In the genomic region with DNA sequence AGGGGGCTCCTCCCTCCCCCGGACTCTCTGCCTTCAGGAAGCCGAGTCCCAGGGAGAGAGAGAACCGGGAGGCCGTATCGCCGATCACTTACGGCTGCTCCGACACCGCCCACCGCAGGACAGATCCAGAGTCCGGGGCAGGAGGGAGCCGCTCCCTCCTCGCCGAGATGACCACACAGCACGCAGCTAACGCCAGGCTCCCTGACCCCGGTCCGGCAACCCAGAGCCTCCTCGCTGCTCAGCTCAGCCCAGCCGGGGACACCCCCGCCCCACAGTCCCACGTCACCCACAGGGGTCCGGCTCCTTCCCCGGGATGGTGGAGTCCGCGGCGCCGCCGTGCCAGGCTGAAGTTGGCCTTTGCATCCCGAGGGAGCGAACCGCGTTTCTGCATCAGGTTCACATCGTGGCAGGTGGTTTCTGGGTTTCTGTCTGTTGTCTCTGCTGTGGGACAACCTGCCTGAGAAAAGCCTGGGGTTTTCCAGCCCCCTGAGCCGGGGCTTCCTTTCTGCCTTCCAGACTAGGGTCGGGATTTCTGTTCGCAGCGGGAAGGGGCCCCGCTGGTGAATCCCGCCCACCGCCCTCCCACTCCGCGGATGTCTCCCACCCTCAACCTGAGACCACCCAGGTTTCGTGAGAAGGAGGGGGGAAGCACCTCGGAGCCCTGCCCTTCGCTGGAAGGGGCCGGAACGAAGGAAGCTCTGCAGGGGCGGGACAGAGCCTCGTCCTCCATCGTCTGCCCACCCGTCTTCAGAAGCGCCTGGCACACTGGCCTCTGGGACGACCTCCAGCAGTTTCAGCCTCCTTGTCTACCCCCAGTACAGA, we compare ENCODE assay signal across 13 cellular contexts.
A peak's percentile ranks its signal among the peaks of the same experiment; 100 is the strongest.
DNase-seq lines count a peak whose midpoint lies in the region; ATAC-seq, FAIRE-seq and TF ChIP-seq lines count a peak whose summit lies in the region.
"Had no signal": no experiment of that assay in that cellular context is flagged by ENCODE, and none has a peak within 500 bp of the region (broad histone marks: within the 10 kb centered on the region; RNA-seq: fewer than 3 reads in every experiment).

No MANE protein-coding gene starts in this region.

- TF ChIP-seq POLR2A in HepG2 (IDR thresholded peaks at IDR 0.05; ENCODE audit: insufficient read depth in 1 of 2, low read depth in 2 of 2, low read length in 2 of 2) = no peak

- H2AFZ ChIP-seq in SK-N-SH (ENCODE audit: low read depth) (no peak overlapping the region), HepG2 (ENCODE audit: low read length) (no peak overlapping the region)

- TF ChIP-seq RAD21 in SK-N-SH (IDR thresholded peaks at IDR 0.05; ENCODE audit: low read length) (no peak), HepG2 (CRISPR knock-in tag; IDR thresholded peaks at IDR 0.05) (no peak)

- no peaks in the 10 kb centered on the region for H3K36me3 Mint-ChIP-seq in stimulated activated memory B cell treated with anti-CD40 and anti-IgM and Interleukin-4, amounts not matched to agents 10 μg/mL and 1 μg/mL and 100 μg/mL, for 72 hours

- H3K4me3 ChIP-seq in SK-N-SH (ENCODE audit: low read depth in 2 of 2, low read length in 1 of 2) = no peak overlapping the region; a peak in 1 of 4 replicates
- H3K4me3 ChIP-seq in HepG2 (replicated peaks in 1 of 3; ENCODE audit: insufficient read depth in 1 of 3, low read depth in 2 of 3, low read length in 3 of 3) = no peak overlapping the region
- H3K4me3 ChIP-seq: MG63, smooth muscle cell had no signal

- H3K9ac ChIP-seq in SK-N-SH (no peak overlapping the region), HepG2 (ENCODE audit: insufficient read depth, low read depth, low read length) (no peak overlapping the region)

- H3K9me2 ChIP-seq in SK-N-SH = no peaks in the 10 kb centered on the region

- peak overlapping the region; percentile 38 for H3K4me3 Mint-ChIP-seq in stimulated activated memory B cell treated with anti-CD40 and anti-IgM and Interleukin-4, amounts not matched to agents 10 μg/mL and 1 μg/mL and 100 μg/mL, for 72 hours

- H3F3A ChIP-seq in SK-N-SH (replicated peaks; ENCODE audit: insufficient read depth) = no peaks in the 10 kb centered on the region

- no peak overlapping the region for H3K27ac Mint-ChIP-seq in stimulated activated memory B cell treated with anti-CD40 and anti-IgM and Interleukin-4, amounts not matched to agents 10 μg/mL and 1 μg/mL and 100 μg/mL, for 72 hours

- ATAC-seq in HepG2 = peak; percentile 35; the same call in 2 of the 3 replicates
- ATAC-seq in stimulated activated memory B cell treated with anti-CD40 and anti-IgM and Interleukin-4, amounts not matched to agents 10 μg/mL and 1 μg/mL and 100 μg/mL, for 72 hours = peak; percentile 31

- TF ChIP-seq CTCF in SK-N-SH (IDR thresholded peaks at IDR 0.05) (no peak), HepG2 (CRISPR knock-in tag; IDR thresholded peaks at IDR 0.05) (no peak)

- H3K9me3 ChIP-seq in SK-N-SH (no peaks in the 10 kb centered on the region), HepG2 (ENCODE audit: low read length) (no peaks in the 10 kb centered on the region)
- H3K9me3 ChIP-seq: MG63 had no signal

- H3K27ac ChIP-seq in SK-N-SH (ENCODE audit: low read depth in 2 of 2, low read length in 1 of 2) = no peak overlapping the region
- no peak overlapping the region for H3K27ac ChIP-seq in HepG2 (ENCODE audit: extremely low read length, insufficient read depth, low read length)
- H3K27ac ChIP-seq: 22Rv1, tibial nerve had no signal

- BruUV-seq in HepG2 (replicated peaks; lab: Mats Ljungman, UMichigan) = no TSS peak

- no peaks in the 10 kb centered on the region for H3K9me3 Mint-ChIP-seq in stimulated activated memory B cell treated with anti-CD40 and anti-IgM and Interleukin-4, amounts not matched to agents 10 μg/mL and 1 μg/mL and 100 μg/mL, for 72 hours

- peak; percentile 24 for DNase-seq in DMS 273 (lab: John Stamatoyannopoulos, UW; ENCODE audit: unreplicated experiment)
- DNase-seq in DMS 273 treated with DMSO at 0.1 percent for 48 hours (lab: John Stamatoyannopoulos, UW) = no peak
- peak; percentile 50 for DNase-seq in SK-N-SH
- no peak for DNase-seq in HepG2 (ENCODE audit: low spot score)
- no peak for DNase-seq in D341Med (ENCODE audit: low spot score)
- no peak for DNase-seq in OCI-M2 (lab: John Stamatoyannopoulos, UW; ENCODE audit: unreplicated experiment)
- DNase-seq in cerebellar cortex (ENCODE audit: low spot score) = no peak
- DNase-seq: islet precursor cell, MG63 had no signal

- H3K79me2 ChIP-seq in SK-N-SH (ENCODE audit: insufficient read depth) (no peaks in the 10 kb centered on the region), HepG2 (ENCODE audit: insufficient read depth, low read length) (no peaks in the 10 kb centered on the region)

- H3K4me1 ChIP-seq in SK-N-SH (ENCODE audit: control insufficient read depth in 1 of 2, insufficient read depth in 2 of 2, low read depth in 1 of 2, low read length in 1 of 2) = no peaks in the 10 kb centered on the region
- no peaks in the 10 kb centered on the region for H3K4me1 ChIP-seq in HepG2 (ENCODE audit: insufficient read depth, low read length)

- CTCF ChIA-PET in SK-N-SH (lab: Yijun Ruan, JAX) = interaction anchor here (1.5 to 3.4 kb wide), 3 partner anchors 14 to 208 kb away, joined by 4 to 15 read pairs (median 5); no protein-coding TSS in a partner anchor
- CTCF ChIA-PET in HepG2 (lab: Yijun Ruan, JAX; ENCODE audit: low intra/inter-chr PET ratio, low total read pairs) = no interaction called here

- H3K4me2 ChIP-seq in SK-N-SH = peak overlapping the region; percentile 57
- no peak overlapping the region for H3K4me2 ChIP-seq in HepG2 (ENCODE audit: low read depth, low read length)
- H3K4me2 ChIP-seq: smooth muscle cell had no signal

- TF ChIP-seq EP300 in SK-N-SH (IDR thresholded peaks at IDR 0.05; ENCODE audit: borderline replicate concordance in 1 of 2, low read depth in 1 of 2, low read length in 1 of 2) (no peak), HepG2 (IDR thresholded peaks at IDR 0.05; ENCODE audit: low read depth in 2 of 2, low read length in 2 of 2) (no peak), HepG2 (CRISPR knock-in tag; IDR thresholded peaks at IDR 0.05; ENCODE audit: borderline replicate concordance) (no peak)

- peaks cover 54% of the 10 kb centered on the region for H3K27me3 Mint-ChIP-seq in stimulated activated memory B cell treated with anti-CD40 and anti-IgM and Interleukin-4, amounts not matched to agents 10 μg/mL and 1 μg/mL and 100 μg/mL, for 72 hours

- in situ Hi-C loops in HepG2 (cut with HindIII; ENCODE audit: extremely low pct_ligation_motif_present, low pct_unique_long_range_greater_than_20kb) = no loop called here

- 19% methylated on average over 22 of the region's 54 CpGs for WGBS in SK-N-SH (ENCODE audit: low lambda C conversion rate)
- 57% methylated on average over 8 of the region's 54 CpGs for WGBS in HepG2 (ENCODE audit: low lambda C conversion rate)

- intact Hi-C loops in HepG2 (cut with micrococcal nuclease; ENCODE audit: unreplicated experiment) = no loop called here

- no peak for FAIRE-seq in HepG2 (lab: Jason Lieb, UNC)

- POLR2A ChIA-PET in SK-N-SH (lab: Yijun Ruan, JAX) (no interaction called here), HepG2 (lab: Yijun Ruan, JAX) (interaction anchor here (0.6 kb wide), 1 partner anchor 177 kb away, joined by 5 read pairs; no protein-coding TSS in a partner anchor)

- H3K27me3 ChIP-seq in SK-N-SH (ENCODE audit: insufficient read depth) (peaks cover 92% of the 10 kb centered on the region), HepG2 (ENCODE audit: control insufficient read depth in 1 of 2, insufficient read depth in 2 of 2, low read length in 2 of 2) (peaks cover 35 to 89% of the 10 kb centered on the region in 2 experiments)

- H3K4me1 Mint-ChIP-seq in stimulated activated memory B cell treated with anti-CD40 and anti-IgM and Interleukin-4, amounts not matched to agents 10 μg/mL and 1 μg/mL and 100 μg/mL, for 72 hours = peaks cover 12% of the 10 kb centered on the region

- no peaks in the 10 kb centered on the region for H4K20me1 ChIP-seq in SK-N-SH (ENCODE audit: insufficient read depth)
- H4K20me1 ChIP-seq in HepG2 (ENCODE audit: insufficient read depth, low read length) = peaks cover 6% of the 10 kb centered on the region; the same call in 1 of the 2 replicates

- H3K36me3 ChIP-seq in SK-N-SH (replicated peaks in 1 of 2; ENCODE audit: control insufficient read depth in 1 of 2, insufficient read depth in 2 of 2, low read length in 1 of 2) = no peaks in the 10 kb centered on the region
- no peaks in the 10 kb centered on the region for H3K36me3 ChIP-seq in HepG2 (replicated peaks in 1 of 2; ENCODE audit: control insufficient read depth in 1 of 2, insufficient read depth in 2 of 2, low read length in 2 of 2)
- H3K36me3 ChIP-seq: MG63, tibial nerve had no signal

TF ChIP-seq in HepG2, 621 proteins besides CTCF, POLR2A, EP300 and RAD21 (continues in another document):
- TF ChIP-seq ZNF614 (CRISPR knock-in tag; IDR thresholded peaks at IDR 0.05; ENCODE audit: borderline replicate concordance) = no peak
- TF ChIP-seq, protein P1, sequence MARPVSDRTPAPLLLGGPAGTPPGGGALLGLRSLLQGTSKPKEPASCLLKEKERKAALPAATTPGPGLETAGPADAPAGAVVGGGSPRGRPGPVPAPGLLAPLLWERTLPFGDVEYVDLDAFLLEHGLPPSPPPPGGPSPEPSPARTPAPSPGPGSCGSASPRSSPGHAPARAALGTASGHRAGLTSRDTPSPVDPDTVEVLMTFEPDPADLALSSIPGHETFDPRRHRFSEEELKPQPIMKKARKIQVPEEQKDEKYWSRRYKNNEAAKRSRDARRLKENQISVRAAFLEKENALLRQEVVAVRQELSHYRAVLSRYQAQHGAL (CRISPR knock-in tag; IDR thresholded peaks at IDR 0.05; ENCODE audit: not compliant biosample characterization) = no peak
- no peak for TF ChIP-seq ZMYM3 (CRISPR knock-in tag; IDR thresholded peaks at IDR 0.05)
- no peak for TF ChIP-seq ESRRA (CRISPR knock-in tag; IDR thresholded peaks at IDR 0.05; ENCODE audit: low read depth)
- TF ChIP-seq IKZF4 (CRISPR knock-in tag; IDR thresholded peaks at IDR 0.05; ENCODE audit: borderline replicate concordance, low read depth, not compliant biosample characterization) = no peak
- TF ChIP-seq ZNF777 (CRISPR knock-in tag; IDR thresholded peaks at IDR 0.05) = no peak
- TF ChIP-seq, protein P2, sequence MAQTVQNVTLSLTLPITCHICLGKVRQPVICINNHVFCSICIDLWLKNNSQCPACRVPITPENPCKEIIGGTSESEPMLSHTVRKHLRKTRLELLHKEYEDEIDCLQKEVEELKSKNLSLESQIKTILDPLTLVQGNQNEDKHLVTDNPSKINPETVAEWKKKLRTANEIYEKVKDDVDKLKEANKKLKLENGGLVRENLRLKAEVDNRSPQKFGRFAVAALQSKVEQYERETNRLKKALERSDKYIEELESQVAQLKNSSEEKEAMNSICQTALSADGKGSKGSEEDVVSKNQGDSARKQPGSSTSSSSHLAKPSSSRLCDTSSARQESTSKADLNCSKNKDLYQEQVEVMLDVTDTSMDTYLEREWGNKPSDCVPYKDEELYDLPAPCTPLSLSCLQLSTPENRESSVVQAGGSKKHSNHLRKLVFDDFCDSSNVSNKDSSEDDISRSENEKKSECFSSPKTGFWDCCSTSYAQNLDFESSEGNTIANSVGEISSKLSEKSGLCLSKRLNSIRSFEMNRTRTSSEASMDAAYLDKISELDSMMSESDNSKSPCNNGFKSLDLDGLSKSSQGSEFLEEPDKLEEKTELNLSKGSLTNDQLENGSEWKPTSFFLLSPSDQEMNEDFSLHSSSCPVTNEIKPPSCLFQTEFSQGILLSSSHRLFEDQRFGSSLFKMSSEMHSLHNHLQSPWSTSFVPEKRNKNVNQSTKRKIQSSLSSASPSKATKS (CRISPR knock-in tag; IDR thresholded peaks at IDR 0.05) = no peak

Comparison
In these comparisons a context has a peak if more than half of its experiments do, and no peak if none do; other contexts are left out.
1. DNase-seq: peak in DMS 273 (single experiment) and SK-N-SH (single experiment); none in DMS 273 treated with DMSO at 0.1 percent for 48 hours (single experiment), HepG2 (single experiment), D341Med (single experiment), OCI-M2 (single experiment) and cerebellar cortex (single experiment).